Comparison of ENCODE assay signal across 27 cellular contexts in the genomic region with DNA sequence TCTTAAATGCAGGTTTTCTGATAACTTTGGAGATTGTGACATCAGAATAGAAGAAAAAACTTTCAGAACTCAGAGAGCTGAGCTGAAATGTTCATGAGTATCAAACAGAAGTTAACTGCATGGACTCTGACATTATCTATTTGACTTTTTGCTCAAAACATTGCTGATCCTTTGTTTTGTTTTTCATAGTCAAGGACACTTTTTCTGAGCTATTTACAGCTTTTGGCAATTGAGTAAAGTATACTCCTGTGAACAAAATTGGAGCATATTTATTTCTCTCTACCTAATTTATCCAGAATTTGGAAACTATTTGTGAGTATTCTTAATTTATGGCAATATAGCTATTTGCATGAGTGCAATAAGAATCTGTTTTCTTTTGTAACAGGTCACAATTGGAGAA. TPM values are rescaled to one million over a fixed set of nuclear protein-coding genes. Genes with fewer than 3 reads are reported as not detected.
"Had no signal": no experiment of that assay in that cellular context is flagged by ENCODE, and none has a peak within 500 bp of the region (broad histone marks: within the 10 kb centered on the region; RNA-seq: fewer than 3 reads in every experiment).

No MANE protein-coding gene starts in this region.

- ATAC-seq: activated CD8-positive, alpha-beta T cell treated with anti-CD3 and anti-CD28 coated beads, Interleukin-2, amount 10 ng/mL, durations not matched to agents 7 days and 5 days had no signal

- H3K36me3 ChIP-seq: MG63 had no signal

- H3K27me3 ChIP-seq: MG63 had no signal

- H3K4me3 ChIP-seq: MG63 had no signal

- H3K9me3 ChIP-seq: MG63 had no signal

- FAIRE-seq: astrocyte, bronchial epithelial cell, TTC549 had no signal

- DNase-seq: activated CD4-positive, alpha-beta T cell treated with anti-CD3 and anti-CD28 coated beads, Interleukin-2, amount 10 ng/mL, durations not matched to agents 7 days and 5 days; activated CD4-positive, alpha-beta T cell treated with anti-CD3 and anti-CD28 coated beads, Interleukin-2, amount 50 U/mL, for 48 hours; activated CD8-positive, alpha-beta T cell treated with anti-CD3 and anti-CD28 coated beads, Interleukin-2, amount 10 ng/mL, durations not matched to agents 7 days and 5 days; activated gamma-delta T cell; activated naive CD4-positive, alpha-beta T cell treated with Interleukin-2 at 50 U/mL for 16 hours; activated naive CD8-positive, alpha-beta T cell treated with anti-CD3 and anti-CD28 coated beads, Interleukin-2, amount 10 ng/mL, durations not matched to agents 7 days and 5 days; activated T-cell treated with anti-CD3 and anti-CD28 coated beads, Interleukin-2, amount 50 U/mL, for 24 hours; caudate nucleus; cerebellar nuclear complex; Kasumi-1; MG63; NCI-H1092; NCI-H1417; NCI-H146; NCI-H187; NCI-H2029 treated with DMSO at 0.1 percent for 48 hours; NCI-H2107; NCI-H2171; NCI-H510A; NCI-H526; NCI-H748 treated with DMSO at 0.1 percent for 48 hours; NK-92 treated with Interleukin-12 subunit alpha and Interleukin-12 subunit beta, amount 100 ng/mL, for 24 hours; Right ventricle myocardium superior had no signal

RNA-seq across cellular contexts. Expression of gene KCP, which starts 11.1 kb away (rescaled TPM):
- total RNA-seq: activated T-helper 2 cell treated with anti-CD3 and anti-CD28 coated beads, Interferon-gamma antibody, Interleukin-2, Interleukin-4, amounts not matched to agents 10 μg/mL and 5 μg/mL and 100 μg/mL, durations not matched to agents 14 hours and 24 hours and 36 hours had no signal
